In genomic region chr20:33822423-33822822, GRCh38 we compare ENCODE assay signal across 1 cellular context.
TF ChIP-seq lines count a peak whose summit lies in the region.

No MANE protein-coding gene starts in this region.

TF ChIP-seq in IMR-90, 13 proteins besides CTCF, POLR2A, EP300 and RAD21 (continued from another document):
- no peak for TF ChIP-seq MXI1 (IDR thresholded peaks at IDR 0.05; ENCODE audit: borderline replicate concordance, low read depth, low read length)
- TF ChIP-seq RFX5 (IDR thresholded peaks at IDR 0.05; ENCODE audit: low read depth, low read length), result no peak
- no peak for TF ChIP-seq CHD1 (IDR thresholded peaks at IDR 0.05; ENCODE audit: low read depth, low read length)
- TF ChIP-seq MAZ (IDR thresholded peaks at IDR 0.05; ENCODE audit: borderline replicate concordance, low read depth, low read length), result no peak
- no peak for TF ChIP-seq RCOR1 (IDR thresholded peaks at IDR 0.05; ENCODE audit: insufficient replicate concordance, low read length)
- TF ChIP-seq BHLHE40 (IDR thresholded peaks at IDR 0.05; ENCODE audit: low read depth, low read length), result no peak
- TF ChIP-seq, protein P1, sequence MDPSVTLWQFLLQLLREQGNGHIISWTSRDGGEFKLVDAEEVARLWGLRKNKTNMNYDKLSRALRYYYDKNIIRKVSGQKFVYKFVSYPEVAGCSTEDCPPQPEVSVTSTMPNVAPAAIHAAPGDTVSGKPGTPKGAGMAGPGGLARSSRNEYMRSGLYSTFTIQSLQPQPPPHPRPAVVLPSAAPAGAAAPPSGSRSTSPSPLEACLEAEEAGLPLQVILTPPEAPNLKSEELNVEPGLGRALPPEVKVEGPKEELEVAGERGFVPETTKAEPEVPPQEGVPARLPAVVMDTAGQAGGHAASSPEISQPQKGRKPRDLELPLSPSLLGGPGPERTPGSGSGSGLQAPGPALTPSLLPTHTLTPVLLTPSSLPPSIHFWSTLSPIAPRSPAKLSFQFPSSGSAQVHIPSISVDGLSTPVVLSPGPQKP (IDR thresholded peaks at IDR 0.05; ENCODE audit: borderline replicate concordance, low read depth, low read length), result no peak
- no peak for TF ChIP-seq FOS (IDR thresholded peaks at IDR 0.05; ENCODE audit: low read depth, low read length)
- TF ChIP-seq MAFK (IDR thresholded peaks at IDR 0.05; ENCODE audit: low read depth, low read length), result no peak
- TF ChIP-seq CEBPB (IDR thresholded peaks at IDR 0.05; ENCODE audit: low read depth, low read length), result no peak
- TF ChIP-seq SMC3 (IDR thresholded peaks at IDR 0.05; ENCODE audit: low read depth, low read length), result no peak
